ENCODE assay signal across 1 cellular context in the genomic region with DNA sequence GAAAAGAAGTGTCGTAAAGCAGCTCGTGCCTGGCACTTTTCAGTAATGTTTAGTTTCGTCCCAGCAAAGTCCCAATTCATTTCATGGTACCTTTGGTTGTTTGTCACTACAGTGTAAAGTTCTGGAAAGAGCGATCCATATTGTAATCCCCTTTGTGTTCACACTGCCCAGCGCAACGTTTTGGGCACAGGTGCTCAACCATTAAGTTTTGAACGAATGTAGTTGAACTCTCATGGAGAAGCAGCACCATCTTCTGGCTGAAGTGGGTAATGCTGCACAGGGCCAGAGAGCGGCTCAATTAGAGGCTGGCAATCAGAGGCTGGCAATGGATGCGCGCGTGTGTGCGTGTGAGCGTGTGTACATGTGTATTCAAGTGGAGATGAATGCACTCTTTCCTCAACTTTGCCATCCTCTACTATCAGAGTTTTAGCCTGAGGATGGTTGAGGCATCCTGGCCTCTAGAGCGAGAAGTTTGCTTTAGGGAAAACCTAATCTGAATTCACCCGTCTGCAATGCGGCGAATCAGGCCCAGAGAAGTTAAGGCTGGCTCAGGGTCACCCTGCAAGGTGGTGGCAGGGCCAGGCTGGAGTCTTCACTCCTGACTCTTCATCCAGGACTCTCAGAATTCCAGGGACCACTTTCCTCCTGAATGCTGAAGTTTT.
A peak's percentile ranks its signal among the peaks of the same experiment; 100 is the strongest.
TF ChIP-seq lines count a peak whose summit lies in the region.

No MANE protein-coding gene starts in this region.

TF ChIP-seq in HepG2, 621 proteins besides CTCF, POLR2A, EP300 and RAD21 (continued from another document and continues in another):
- no peak for TF ChIP-seq GTF2F1 (IDR thresholded peaks at IDR 0.05; ENCODE audit: low read length)
- TF ChIP-seq PRPF4 (IDR thresholded peaks at IDR 0.05; ENCODE audit: low read depth, low read length, poor library complexity, severe bottlenecking), result no peak
- peak; percentile 41; the same call in 1 of the 2 replicates for TF ChIP-seq TARDBP (CRISPR knock-in tag; IDR thresholded peaks at IDR 0.05)
- TF ChIP-seq SAP130 (CRISPR knock-in tag; IDR thresholded peaks at IDR 0.05; ENCODE audit: low read depth), result 0 out of 2 replicates have a peak, but pooled peaks have one; percentile 21
- no peak for TF ChIP-seq ZNF414 (CRISPR knock-in tag; IDR thresholded peaks at IDR 0.05)
- TF ChIP-seq ARNT (IDR thresholded peaks at IDR 0.05), result no peak
- 0 out of 2 replicates have a peak, but pooled peaks have one; percentile 73 for TF ChIP-seq MEIS1 (CRISPR knock-in tag; IDR thresholded peaks at IDR 0.05; ENCODE audit: borderline replicate concordance)
- no peak for TF ChIP-seq NCOA1 (CRISPR knock-in tag; IDR thresholded peaks at IDR 0.05)
- no peak for TF ChIP-seq ZNF777 (CRISPR knock-in tag; IDR thresholded peaks at IDR 0.05)
- TF ChIP-seq HNF4G (IDR thresholded peaks at IDR 0.05; ENCODE audit: borderline replicate concordance, low read depth, low read length), result no peak
- TF ChIP-seq HNF4G (CRISPR knock-in tag; IDR thresholded peaks at IDR 0.05; ENCODE audit: borderline replicate concordance, low read depth), result no peak
- TF ChIP-seq, protein P1, sequence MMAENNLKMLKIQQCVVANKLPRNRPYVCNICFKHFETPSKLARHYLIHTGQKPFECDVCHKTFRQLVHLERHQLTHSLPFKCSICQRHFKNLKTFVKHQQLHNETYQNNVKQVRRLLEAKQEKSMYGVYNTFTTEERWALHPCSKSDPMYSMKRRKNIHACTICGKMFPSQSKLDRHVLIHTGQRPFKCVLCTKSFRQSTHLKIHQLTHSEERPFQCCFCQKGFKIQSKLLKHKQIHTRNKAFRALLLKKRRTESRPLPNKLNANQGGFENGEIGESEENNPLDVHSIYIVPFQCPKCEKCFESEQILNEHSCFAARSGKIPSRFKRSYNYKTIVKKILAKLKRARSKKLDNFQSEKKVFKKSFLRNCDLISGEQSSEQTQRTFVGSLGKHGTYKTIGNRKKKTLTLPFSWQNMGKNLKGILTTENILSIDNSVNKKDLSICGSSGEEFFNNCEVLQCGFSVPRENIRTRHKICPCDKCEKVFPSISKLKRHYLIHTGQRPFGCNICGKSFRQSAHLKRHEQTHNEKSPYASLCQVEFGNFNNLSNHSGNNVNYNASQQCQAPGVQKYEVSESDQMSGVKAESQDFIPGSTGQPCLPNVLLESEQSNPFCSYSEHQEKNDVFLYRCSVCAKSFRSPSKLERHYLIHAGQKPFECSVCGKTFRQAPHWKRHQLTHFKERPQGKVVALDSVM (CRISPR knock-in tag; IDR thresholded peaks at IDR 0.05), result peak; percentile 83
- TF ChIP-seq YEATS2 (CRISPR knock-in tag; IDR thresholded peaks at IDR 0.05; ENCODE audit: borderline replicate concordance), result peak; percentile 51; the same call in 1 of the 2 replicates
- no peak for TF ChIP-seq ZSCAN31 (CRISPR knock-in tag; IDR thresholded peaks at IDR 0.05; ENCODE audit: low read depth)
- TF ChIP-seq ZBTB14 (CRISPR knock-in tag; IDR thresholded peaks at IDR 0.05), result no peak
- no peak for TF ChIP-seq FLYWCH1 (CRISPR knock-in tag; IDR thresholded peaks at IDR 0.05)
- TF ChIP-seq MLLT10 (CRISPR knock-in tag; IDR thresholded peaks at IDR 0.05), result no peak
- TF ChIP-seq, protein P2, sequence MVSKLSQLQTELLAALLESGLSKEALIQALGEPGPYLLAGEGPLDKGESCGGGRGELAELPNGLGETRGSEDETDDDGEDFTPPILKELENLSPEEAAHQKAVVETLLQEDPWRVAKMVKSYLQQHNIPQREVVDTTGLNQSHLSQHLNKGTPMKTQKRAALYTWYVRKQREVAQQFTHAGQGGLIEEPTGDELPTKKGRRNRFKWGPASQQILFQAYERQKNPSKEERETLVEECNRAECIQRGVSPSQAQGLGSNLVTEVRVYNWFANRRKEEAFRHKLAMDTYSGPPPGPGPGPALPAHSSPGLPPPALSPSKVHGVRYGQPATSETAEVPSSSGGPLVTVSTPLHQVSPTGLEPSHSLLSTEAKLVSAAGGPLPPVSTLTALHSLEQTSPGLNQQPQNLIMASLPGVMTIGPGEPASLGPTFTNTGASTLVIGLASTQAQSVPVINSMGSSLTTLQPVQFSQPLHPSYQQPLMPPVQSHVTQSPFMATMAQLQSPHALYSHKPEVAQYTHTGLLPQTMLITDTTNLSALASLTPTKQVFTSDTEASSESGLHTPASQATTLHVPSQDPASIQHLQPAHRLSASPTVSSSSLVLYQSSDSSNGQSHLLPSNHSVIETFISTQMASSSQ (IDR thresholded peaks at IDR 0.05; ENCODE audit: low read depth), result no peak
- TF ChIP-seq, protein P2 (CRISPR knock-in tag; IDR thresholded peaks at IDR 0.05; ENCODE audit: borderline replicate concordance), result peak; percentile 29; the same call in 1 of the 2 replicates
- 0 out of 2 replicates have a peak, but pooled peaks have one; percentile 37 for TF ChIP-seq ZSCAN29 (CRISPR knock-in tag; conservative IDR thresholded peaks at IDR 0.05)
- TF ChIP-seq ZNF644 (CRISPR knock-in tag; IDR thresholded peaks at IDR 0.05; ENCODE audit: low read depth), result no peak
- no peak for TF ChIP-seq ZNF101 (CRISPR knock-in tag; IDR thresholded peaks at IDR 0.05; ENCODE audit: borderline replicate concordance, low read depth)
- TF ChIP-seq, protein P3, sequence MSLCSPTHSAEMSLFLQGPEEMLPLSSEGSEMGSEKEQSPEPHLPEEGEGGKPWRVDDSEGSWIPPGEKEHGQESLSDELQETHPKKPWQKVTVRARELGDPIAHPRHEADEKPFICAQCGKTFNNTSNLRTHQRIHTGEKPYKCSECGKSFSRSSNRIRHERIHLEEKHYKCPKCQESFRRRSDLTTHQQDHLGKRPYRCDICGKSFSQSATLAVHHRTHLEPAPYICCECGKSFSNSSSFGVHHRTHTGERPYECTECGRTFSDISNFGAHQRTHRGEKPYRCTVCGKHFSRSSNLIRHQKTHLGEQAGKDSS (CRISPR knock-in tag; IDR thresholded peaks at IDR 0.05; ENCODE audit: borderline replicate concordance, low read depth), result peak; percentile 84; the same call in 1 of the 2 replicates
- TF ChIP-seq ZNF256 (CRISPR knock-in tag; conservative IDR thresholded peaks at IDR 0.05), result no peak
- TF ChIP-seq GRHL1 (CRISPR knock-in tag; conservative IDR thresholded peaks at IDR 0.05), result no peak
- no peak for TF ChIP-seq ZC3H13 (CRISPR knock-in tag; IDR thresholded peaks at IDR 0.05)
- peak; percentile 42 for TF ChIP-seq TEAD3 (CRISPR knock-in tag; optimal IDR thresholded peaks at IDR 0.05; ENCODE audit: borderline replicate concordance)
- TF ChIP-seq, protein P4, sequence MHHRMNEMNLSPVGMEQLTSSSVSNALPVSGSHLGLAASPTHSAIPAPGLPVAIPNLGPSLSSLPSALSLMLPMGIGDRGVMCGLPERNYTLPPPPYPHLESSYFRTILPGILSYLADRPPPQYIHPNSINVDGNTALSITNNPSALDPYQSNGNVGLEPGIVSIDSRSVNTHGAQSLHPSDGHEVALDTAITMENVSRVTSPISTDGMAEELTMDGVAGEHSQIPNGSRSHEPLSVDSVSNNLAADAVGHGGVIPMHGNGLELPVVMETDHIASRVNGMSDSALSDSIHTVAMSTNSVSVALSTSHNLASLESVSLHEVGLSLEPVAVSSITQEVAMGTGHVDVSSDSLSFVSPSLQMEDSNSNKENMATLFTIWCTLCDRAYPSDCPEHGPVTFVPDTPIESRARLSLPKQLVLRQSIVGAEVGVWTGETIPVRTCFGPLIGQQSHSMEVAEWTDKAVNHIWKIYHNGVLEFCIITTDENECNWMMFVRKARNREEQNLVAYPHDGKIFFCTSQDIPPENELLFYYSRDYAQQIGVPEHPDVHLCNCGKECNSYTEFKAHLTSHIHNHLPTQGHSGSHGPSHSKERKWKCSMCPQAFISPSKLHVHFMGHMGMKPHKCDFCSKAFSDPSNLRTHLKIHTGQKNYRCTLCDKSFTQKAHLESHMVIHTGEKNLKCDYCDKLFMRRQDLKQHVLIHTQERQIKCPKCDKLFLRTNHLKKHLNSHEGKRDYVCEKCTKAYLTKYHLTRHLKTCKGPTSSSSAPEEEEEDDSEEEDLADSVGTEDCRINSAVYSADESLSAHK (CRISPR knock-in tag; IDR thresholded peaks at IDR 0.05; ENCODE audit: borderline replicate concordance), result no peak
- no peak for TF ChIP-seq ZNF749 (CRISPR knock-in tag; IDR thresholded peaks at IDR 0.05; ENCODE audit: borderline replicate concordance)
- TF ChIP-seq MTF2 (CRISPR knock-in tag; IDR thresholded peaks at IDR 0.05; ENCODE audit: borderline replicate concordance), result no peak
- TF ChIP-seq HNF4A (CRISPR knock-in tag; IDR thresholded peaks at IDR 0.05), result no peak
- 0 out of 2 replicates have a peak, but pooled peaks have one; percentile 44 for TF ChIP-seq ZNF124 (CRISPR knock-in tag; IDR thresholded peaks at IDR 0.05)
- TF ChIP-seq, protein P5, sequence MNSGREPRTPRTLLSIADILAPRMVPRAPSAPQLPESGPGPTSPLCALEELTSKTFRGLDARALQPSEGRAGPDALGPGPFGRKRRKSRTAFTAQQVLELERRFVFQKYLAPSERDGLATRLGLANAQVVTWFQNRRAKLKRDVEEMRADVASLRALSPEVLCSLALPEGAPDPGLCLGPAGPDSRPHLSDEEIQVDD (CRISPR knock-in tag; IDR thresholded peaks at IDR 0.05; ENCODE audit: borderline replicate concordance), result no peak
- 0 out of 2 replicates have a peak, but pooled peaks have one; percentile 60 for TF ChIP-seq RELA (CRISPR knock-in tag; IDR thresholded peaks at IDR 0.05)
- TF ChIP-seq ZNF44 (CRISPR knock-in tag; IDR thresholded peaks at IDR 0.05), result no peak
- no peak for TF ChIP-seq NR3C1 (CRISPR knock-in tag; IDR thresholded peaks at IDR 0.05)
